8 cellular contexts compared by ENCODE assay signal in genomic region chr17:46943511-46944393, GRCh38. TPM values are rescaled to one million over a fixed set of nuclear protein-coding genes. Genes with fewer than 3 reads are reported as not detected.
DNase-seq lines count a peak whose midpoint lies in the region; ATAC-seq lines count a peak whose summit lies in the region.

No MANE protein-coding gene starts in this region.

- H3K4me3 ChIP-seq in iPS-15b (ENCODE audit: low read depth, low read length): peak overlapping the region; percentile 6

- H3K9me3 Mint-ChIP-seq in activated CD4-positive, alpha-beta memory T cell treated with anti-CD3 and anti-CD28 coated beads for 36 hours: no peaks in the 10 kb centered on the region
- no peaks in the 10 kb centered on the region for H3K9me3 Mint-ChIP-seq in activated CD4-positive, alpha-beta memory T cell treated with anti-CD3 and anti-CD28 coated beads, Interleukin-2, amount 10 ng/mL, durations not matched to agents 7 days and 5 days
- no peaks in the 10 kb centered on the region for H3K9me3 Mint-ChIP-seq in stimulated activated naive CD8-positive, alpha-beta T cell treated with anti-CD3 and anti-CD28 coated beads, Interleukin-15, Interleukin-2, amounts not matched to agents 100 ng/mL and 50 ng/mL, for 24 hours

- intact Hi-C loops in activated CD4-positive, alpha-beta memory T cell treated with anti-CD3 and anti-CD28 coated beads for 36 hours (cut with micrococcal nuclease): loop anchor here (2.0 kb wide), 1 partner anchor 371 kb away; no protein-coding TSS in a partner anchor

- no peaks in the 10 kb centered on the region for H3K9me3 ChIP-seq in iPS-15b (ENCODE audit: control insufficient read depth, insufficient read depth, low read length)

- H3K27ac Mint-ChIP-seq in activated CD4-positive, alpha-beta memory T cell treated with anti-CD3 and anti-CD28 coated beads for 36 hours: peak overlapping the region; percentile 49
- H3K27ac Mint-ChIP-seq in activated CD4-positive, alpha-beta memory T cell treated with anti-CD3 and anti-CD28 coated beads, Interleukin-2, amount 10 ng/mL, durations not matched to agents 7 days and 5 days: no peak overlapping the region
- H3K27ac Mint-ChIP-seq in stimulated activated naive CD8-positive, alpha-beta T cell treated with anti-CD3 and anti-CD28 coated beads, Interleukin-15, Interleukin-2, amounts not matched to agents 100 ng/mL and 50 ng/mL, for 24 hours: peak overlapping the region; percentile 74

- DNase-seq in activated CD4-positive, alpha-beta memory T cell treated with anti-CD3 and anti-CD28 coated beads for 36 hours: peak; percentile 15
- DNase-seq in activated CD4-positive, alpha-beta memory T cell treated with anti-CD3 and anti-CD28 coated beads, Interleukin-2, amount 10 ng/mL, durations not matched to agents 7 days and 5 days: no peak
- DNase-seq in UCSD-AML1 (lab: John Stamatoyannopoulos, UW; ENCODE audit: unreplicated experiment) (peak; percentile 91), NCI-H2107 treated with DMSO at 0.1 percent for 48 hours (lab: John Stamatoyannopoulos, UW; ENCODE audit: unreplicated experiment) (no peak), NOMO-1 (lab: John Stamatoyannopoulos, UW; ENCODE audit: unreplicated experiment in 2 of 2) (no peak)

- no peak for ATAC-seq in HG02763 (IDR thresholded peaks at IDR 0.05; ENCODE audit: unreplicated experiment)

- H3K4me1 Mint-ChIP-seq in activated CD4-positive, alpha-beta memory T cell treated with anti-CD3 and anti-CD28 coated beads for 36 hours (ENCODE audit: low read depth): peaks cover 14% of the 10 kb centered on the region
- peaks cover 9% of the 10 kb centered on the region for H3K4me1 Mint-ChIP-seq in activated CD4-positive, alpha-beta memory T cell treated with anti-CD3 and anti-CD28 coated beads, Interleukin-2, amount 10 ng/mL, durations not matched to agents 7 days and 5 days
- peaks cover 17% of the 10 kb centered on the region for H3K4me1 Mint-ChIP-seq in stimulated activated naive CD8-positive, alpha-beta T cell treated with anti-CD3 and anti-CD28 coated beads, Interleukin-15, Interleukin-2, amounts not matched to agents 100 ng/mL and 50 ng/mL, for 24 hours (ENCODE audit: low read depth)

- POLR2A ChIA-PET in activated CD4-positive, alpha-beta memory T cell treated with anti-CD3 and anti-CD28 coated beads for 36 hours (lab: Charles Lee): interaction anchor here (0.6 to 1.2 kb wide), 2 partner anchors 16 to 115 kb away, joined by 3 to 4 read pairs; no protein-coding TSS in a partner anchor
- POLR2A ChIA-PET in activated CD4-positive, alpha-beta memory T cell treated with anti-CD3 and anti-CD28 coated beads, Interleukin-2, amount 10 ng/mL, durations not matched to agents 7 days and 5 days (lab: Charles Lee): no interaction called here

- H3K9ac ChIP-seq in iPS-15b (ENCODE audit: low read depth, low read length): peak overlapping the region; percentile 57

- CTCF ChIA-PET in activated CD4-positive, alpha-beta memory T cell treated with anti-CD3 and anti-CD28 coated beads for 36 hours (lab: Charles Lee): no interaction called here
- CTCF ChIA-PET in activated CD4-positive, alpha-beta memory T cell treated with anti-CD3 and anti-CD28 coated beads, Interleukin-2, amount 10 ng/mL, durations not matched to agents 7 days and 5 days (lab: Charles Lee): interaction anchor here (1.0 kb wide), 1 partner anchor 58 kb away, joined by 3 read pairs; no protein-coding TSS in a partner anchor

- peaks cover 11% of the 10 kb centered on the region for H3K36me3 ChIP-seq in iPS-15b (ENCODE audit: control insufficient read depth, insufficient read depth, low read length)

- peaks cover 24% of the 10 kb centered on the region for H3K4me1 ChIP-seq in iPS-15b (ENCODE audit: control insufficient read depth, insufficient read depth, low read length)

- H3K36me3 Mint-ChIP-seq in activated CD4-positive, alpha-beta memory T cell treated with anti-CD3 and anti-CD28 coated beads for 36 hours: peaks cover 11% of the 10 kb centered on the region
- H3K36me3 Mint-ChIP-seq in activated CD4-positive, alpha-beta memory T cell treated with anti-CD3 and anti-CD28 coated beads, Interleukin-2, amount 10 ng/mL, durations not matched to agents 7 days and 5 days (ENCODE audit: low read depth): peaks cover 23% of the 10 kb centered on the region
- H3K36me3 Mint-ChIP-seq in stimulated activated naive CD8-positive, alpha-beta T cell treated with anti-CD3 and anti-CD28 coated beads, Interleukin-15, Interleukin-2, amounts not matched to agents 100 ng/mL and 50 ng/mL, for 24 hours (ENCODE audit: low read depth): peaks cover 21% of the 10 kb centered on the region

- no peaks in the 10 kb centered on the region for H3K27me3 ChIP-seq in iPS-15b (ENCODE audit: control insufficient read depth, insufficient read depth, low read length)

- H3K27me3 Mint-ChIP-seq in activated CD4-positive, alpha-beta memory T cell treated with anti-CD3 and anti-CD28 coated beads for 36 hours: no peaks in the 10 kb centered on the region
- no peaks in the 10 kb centered on the region for H3K27me3 Mint-ChIP-seq in activated CD4-positive, alpha-beta memory T cell treated with anti-CD3 and anti-CD28 coated beads, Interleukin-2, amount 10 ng/mL, durations not matched to agents 7 days and 5 days
- no peaks in the 10 kb centered on the region for H3K27me3 Mint-ChIP-seq in stimulated activated naive CD8-positive, alpha-beta T cell treated with anti-CD3 and anti-CD28 coated beads, Interleukin-15, Interleukin-2, amounts not matched to agents 100 ng/mL and 50 ng/mL, for 24 hours

- no peak overlapping the region for H3K4me3 Mint-ChIP-seq in activated CD4-positive, alpha-beta memory T cell treated with anti-CD3 and anti-CD28 coated beads for 36 hours
- no peak overlapping the region for H3K4me3 Mint-ChIP-seq in activated CD4-positive, alpha-beta memory T cell treated with anti-CD3 and anti-CD28 coated beads, Interleukin-2, amount 10 ng/mL, durations not matched to agents 7 days and 5 days
- H3K4me3 Mint-ChIP-seq in stimulated activated naive CD8-positive, alpha-beta T cell treated with anti-CD3 and anti-CD28 coated beads, Interleukin-15, Interleukin-2, amounts not matched to agents 100 ng/mL and 50 ng/mL, for 24 hours: no peak overlapping the region

RNA-seq across cellular contexts. Expression of gene GOSR2, which starts 20.8 kb away (rescaled TPM):
- total RNA-seq in activated CD4-positive, alpha-beta memory T cell treated with anti-CD3 and anti-CD28 coated beads for 36 hours: 10 to 100 TPM; 40.1 to 40.8 TPM
- 10 to 100 TPM; 53.2 to 56.3 TPM for total RNA-seq in activated CD4-positive, alpha-beta memory T cell treated with anti-CD3 and anti-CD28 coated beads, Interleukin-2, amount 10 ng/mL, durations not matched to agents 7 days and 5 days

RNA-seq across cellular contexts. Expression of gene RPRML, which starts 35.3 kb away (rescaled TPM):
- total RNA-seq in activated CD4-positive, alpha-beta memory T cell treated with anti-CD3 and anti-CD28 coated beads for 36 hours: not detected
- not detected for total RNA-seq in activated CD4-positive, alpha-beta memory T cell treated with anti-CD3 and anti-CD28 coated beads, Interleukin-2, amount 10 ng/mL, durations not matched to agents 7 days and 5 days

Comparison
In these comparisons a context has a peak if more than half of its experiments do, and no peak if none do; other contexts are left out.
1. DNase-seq: peak in activated CD4-positive, alpha-beta memory T cell treated with anti-CD3 and anti-CD28 coated beads for 36 hours (single experiment) and UCSD-AML1 (single experiment); none in activated CD4-positive, alpha-beta memory T cell treated with anti-CD3 and anti-CD28 coated beads, Interleukin-2, amount 10 ng/mL, durations not matched to agents 7 days and 5 days (single experiment), NCI-H2107 treated with DMSO at 0.1 percent for 48 hours (single experiment) and NOMO-1 (0 of 2).